In genomic region chr10:48363617-48364355, GRCh38 we compare ENCODE assay signal across 8 cellular contexts. TPM values are rescaled to one million over a fixed set of nuclear protein-coding genes. Genes with fewer than 3 reads are reported as not detected.
A peak's percentile ranks its signal among the peaks of the same experiment; 100 is the strongest.
DNase-seq lines count a peak whose midpoint lies in the region; ATAC-seq and FAIRE-seq lines count a peak whose summit lies in the region.

No MANE protein-coding gene starts in this region.

- peak; percentile 84 for DNase-seq in DMS53 treated with DMSO at 0.1 percent for 48 hours (lab: John Stamatoyannopoulos, UW; ENCODE audit: unreplicated experiment)
- DNase-seq in NOMO-1 (lab: John Stamatoyannopoulos, UW; ENCODE audit: unreplicated experiment in 2 of 2) = peak; percentile 23 to 57
- DNase-seq in astrocyte of the hippocampus (ENCODE audit: low read depth, low spot score) = peak; percentile 81
- peak; percentile 23 for DNase-seq in iPS DF 19.7 (ENCODE audit: low read depth, low spot score)
- DNase-seq in small intestine = peak; percentile 68
- DNase-seq in activated effector memory CD4-positive, alpha-beta T cell treated with anti-CD3 and anti-CD28 coated beads, Interleukin-2, amount 50 U/mL, for 16 hours = no peak

- H3K27me3 ChIP-seq in small intestine (ENCODE audit: control insufficient read depth in 2 of 2, insufficient read depth in 2 of 2, low read length in 2 of 2) = no peaks in the 10 kb centered on the region

- no peaks in the 10 kb centered on the region for H3K4me1 ChIP-seq in small intestine (ENCODE audit: control insufficient read depth in 2 of 2, insufficient read depth in 1 of 2, low read depth in 1 of 2, low read length in 1 of 2)

- WGBS in small intestine, 3 donors = 33 to 37% (median 36%) methylated on average over 5 of the region's 5 CpGs

- peak; percentile 93 for FAIRE-seq in small intestine (lab: Jason Lieb, UNC)

- H3K4me3 ChIP-seq in small intestine (ENCODE audit: low read depth in 1 of 2, low read length in 2 of 2) = no peak overlapping the region

- H3K9me3 ChIP-seq in small intestine (ENCODE audit: control insufficient read depth, low read depth) = no peaks in the 10 kb centered on the region

- ATAC-seq in HG02610 (IDR thresholded peaks at IDR 0.05; ENCODE audit: unreplicated experiment) (peak; percentile 46), HG03175 (IDR thresholded peaks at IDR 0.05; ENCODE audit: unreplicated experiment) (no peak)

- H3K36me3 ChIP-seq in small intestine (ENCODE audit: control insufficient read depth in 2 of 2, insufficient read depth in 2 of 2, low read length in 2 of 2) = no peaks in the 10 kb centered on the region

- no peak overlapping the region for H3K27ac ChIP-seq in small intestine (ENCODE audit: low read depth in 1 of 2, low read length in 1 of 2)

RNA-seq across cellular contexts. Expression of gene MAPK8, which starts 57.3 kb away (rescaled TPM):
- 10 to 100 TPM; 12.4 to 23.0 (median 21.7) TPM for polyA plus RNA-seq in small intestine
